20 cellular contexts compared by ENCODE assay signal in the genomic region with DNA sequence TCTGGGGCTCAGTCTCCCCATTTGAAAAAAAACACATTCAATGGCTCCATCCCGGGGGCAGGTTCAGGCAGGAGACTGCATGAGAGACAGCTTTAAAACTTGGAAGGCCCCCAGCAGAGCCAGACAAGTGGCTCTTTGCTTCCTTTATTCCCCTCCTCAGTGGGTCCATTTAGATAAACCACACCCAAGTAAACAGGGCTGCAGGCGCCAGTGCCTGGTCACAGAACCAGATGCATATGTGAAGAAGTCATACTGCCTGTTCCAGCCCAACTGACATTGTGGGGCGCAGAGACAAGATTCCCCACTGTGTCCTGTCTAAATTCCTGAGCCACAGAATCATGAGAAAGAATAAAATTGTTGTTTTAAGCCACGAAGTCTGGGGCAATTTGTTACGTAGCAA. TPM values are rescaled to one million over a fixed set of nuclear protein-coding genes. Genes with fewer than 3 reads are reported as not detected.
DNase-seq lines count a peak whose midpoint lies in the region; ATAC-seq, FAIRE-seq and TF ChIP-seq lines count a peak whose summit lies in the region.
"Had no signal": no experiment of that assay in that cellular context is flagged by ENCODE, and none has a peak within 500 bp of the region (broad histone marks: within the 10 kb centered on the region; RNA-seq: fewer than 3 reads in every experiment).

No MANE protein-coding gene starts in this region.

- ATAC-seq in GM19324 (IDR thresholded peaks at IDR 0.05; ENCODE audit: low FRiP score, unreplicated experiment) = no peak
- ATAC-seq: activated T-cell treated with anti-CD3 and anti-CD28 coated beads, Interleukin-2, amount 50 U/mL, for 72 hours; natural killer cell; Panc1 had no signal

- no peak for FAIRE-seq in HTR-8/SVneo (lab: Jason Lieb, UNC)

- no peaks in the 10 kb centered on the region for H3K27me3 ChIP-seq in MG63
- no peaks in the 10 kb centered on the region for H3K27me3 ChIP-seq in brain microvascular endothelial cell (replicated peaks)
- no peaks in the 10 kb centered on the region for H3K27me3 ChIP-seq in osteoblast (ENCODE audit: insufficient read depth, low read length)
- no peaks in the 10 kb centered on the region for H3K27me3 ChIP-seq in BE2C
- H3K27me3 ChIP-seq: tibial nerve had no signal

- H3K4me1 ChIP-seq in osteoblast (ENCODE audit: insufficient read depth, low read length) (peaks cover 86% of the 10 kb centered on the region), BE2C (no peaks in the 10 kb centered on the region; the same call in 1 of the 2 replicates)

- H3K4me2 ChIP-seq in osteoblast (ENCODE audit: insufficient read depth, low read length) = peak overlapping the region; percentile 2

- no peak for TF ChIP-seq CTCF in brain microvascular endothelial cell (IDR thresholded peaks at IDR 0.05; ENCODE audit: low read depth, low read length, missing control alignments)
- TF ChIP-seq CTCF in osteoblast (IDR thresholded peaks at IDR 0.05; ENCODE audit: extremely low read depth, low read depth, low read length) = no peak
- no peak for TF ChIP-seq CTCF in BE2C (IDR thresholded peaks at IDR 0.05; ENCODE audit: low read depth, low read length)

- in situ Hi-C loops in brain microvascular endothelial cell (cut with HindIII; ENCODE audit: low pct_ligation_motif_present, low sequenced_read_pairs) = no loop called here

- H2AFZ ChIP-seq in osteoblast (ENCODE audit: low read length) = no peak overlapping the region

- DNase-seq in COR-L47 (lab: John Stamatoyannopoulos, UW) = peak; percentile 47
- peak; percentile 22 for DNase-seq in MG63
- DNase-seq in brain microvascular endothelial cell = peak; percentile 85
- DNase-seq in osteoblast (ENCODE audit: insufficient read length, low spot score, missing footprints) = peak; percentile 65
- DNase-seq in SW480 (ENCODE audit: low spot score) = no peak
- no peak for DNase-seq in HTR-8/SVneo (ENCODE audit: insufficient read length, low spot score)
- no peak for DNase-seq in BE2C
- DNase-seq: activated CD4-positive, CD25-positive, alpha-beta regulatory T cell treated with anti-CD3 and anti-CD28 coated beads, Interleukin-2, amount 50 U/mL, for 72 hours; activated naive CD4-positive, alpha-beta T cell treated with anti-CD3 and anti-CD28 coated beads, Interleukin-2, amount 50 U/mL, for 16 hours; activated T-cell treated with anti-CD3 and anti-CD28 coated beads, Interleukin-2, amount 50 U/mL, for 72 hours; CD8-positive, alpha-beta memory T cell; glutamatergic neuron; left cardiac atrium; natural killer cell; NCI-H1694 treated with DMSO at 0.1 percent for 48 hours; NCI-H2227 treated with DMSO at 0.1 percent for 48 hours had no signal

- H3K4me3 ChIP-seq in MG63 = no peak overlapping the region
- H3K4me3 ChIP-seq in brain microvascular endothelial cell (ENCODE audit: low read depth, low read length) = no peak overlapping the region
- H3K4me3 ChIP-seq in osteoblast (ENCODE audit: insufficient read depth, low read length) = no peak overlapping the region
- no peak overlapping the region for H3K4me3 ChIP-seq in BE2C (ENCODE audit: low read depth, low read length)
- H3K4me3 ChIP-seq: SK-N-MC, tibial nerve had no signal

- peaks cover 98% of the 10 kb centered on the region for H3K36me3 ChIP-seq in MG63
- peaks cover 31% of the 10 kb centered on the region for H3K36me3 ChIP-seq in brain microvascular endothelial cell (replicated peaks)
- peaks cover 50% of the 10 kb centered on the region for H3K36me3 ChIP-seq in osteoblast (ENCODE audit: insufficient read depth, low read length)
- no peaks in the 10 kb centered on the region for H3K36me3 ChIP-seq in BE2C
- H3K36me3 ChIP-seq: tibial nerve had no signal

- no peaks in the 10 kb centered on the region for H3K9me3 ChIP-seq in MG63
- H3K9me3 ChIP-seq in osteoblast (ENCODE audit: low read depth, low read length) = no peaks in the 10 kb centered on the region
- H3K9me3 ChIP-seq in BE2C = no peaks in the 10 kb centered on the region
- H3K9me3 ChIP-seq: tibial nerve had no signal

- H4K20me1 ChIP-seq in osteoblast (ENCODE audit: insufficient read depth, low read length) = peaks cover 31% of the 10 kb centered on the region

- peaks cover 100% of the 10 kb centered on the region for H3K79me2 ChIP-seq in osteoblast (ENCODE audit: insufficient read depth, low read length)

- peak overlapping the region; percentile 82 for H3K27ac ChIP-seq in brain microvascular endothelial cell
- peak overlapping the region; percentile 70 for H3K27ac ChIP-seq in osteoblast (ENCODE audit: low read depth, low read length)
- H3K27ac ChIP-seq: SK-N-MC had no signal

RNA-seq across cellular contexts. Expression of a gene that starts 9.0 kb away (rescaled TPM):
- 174 and 179 TPM in 2 replicates for total RNA-seq in MG63 (2014; rRNA removed; shearing (Covaris generic); ENCODE audit: low replicate concordance)
- 1,453 and 1,556 TPM in 2 replicates for total RNA-seq in osteoblast
- 52.1 TPM for polyA plus RNA-seq in BE2C (2012; ENCODE audit: insufficient read depth, insufficient read length, low read depth)

Comparison
In these comparisons a context has a peak if more than half of its experiments do, and no peak if none do; other contexts are left out.
1. DNase-seq: peak in COR-L47 (single experiment), MG63 (single experiment), brain microvascular endothelial cell (single experiment) and osteoblast (single experiment); none in SW480 (single experiment), HTR-8/SVneo (single experiment) and BE2C (single experiment).